ENCODE assay signal across 15 cellular contexts in genomic region chr1:10779841-10780240, GRCh38. TPM values are rescaled to one million over a fixed set of nuclear protein-coding genes. Genes with fewer than 3 reads are reported as not detected.
DNase-seq lines count a peak whose midpoint lies in the region; ATAC-seq and TF ChIP-seq lines count a peak whose summit lies in the region.
"Had no signal": no experiment of that assay in that cellular context is flagged by ENCODE, and none has a peak within 500 bp of the region (broad histone marks: within the 10 kb centered on the region; RNA-seq: fewer than 3 reads in every experiment).

No MANE protein-coding gene starts in this region.

- no peak overlapping the region for H3K9ac ChIP-seq in neuronal stem cell (ENCODE audit: low read depth, low read length, poor library complexity)
- H3K9ac ChIP-seq: BLaER1 treated with 17β-estradiol and CSF1 and Interleukin-3, amounts not matched to agents 10 nM and 100 nM had no signal

- H2AK5ac ChIP-seq in neuronal stem cell (ENCODE audit: low read depth, low read length), result no peak overlapping the region

- no peak overlapping the region for H2BK120ac ChIP-seq in neuronal stem cell (ENCODE audit: low read depth, low read length)

- no peak overlapping the region for H3K4me3 Mint-ChIP-seq in chondrocyte (ENCODE audit: unreplicated experiment)
- H3K4me3 Mint-ChIP-seq: mesothelial cell of epicardium had no signal

- H3K4me1 ChIP-seq in neuronal stem cell (ENCODE audit: control insufficient read depth in 2 of 2, insufficient read depth in 1 of 2, low read depth in 1 of 2, low read length in 2 of 2), result peaks cover 9 to 15% of the 10 kb centered on the region in 2 donors
- H3K4me1 ChIP-seq: BLaER1 treated with 17β-estradiol and CSF1 and Interleukin-3, amounts not matched to agents 10 nM and 100 nM had no signal

- H4K8ac ChIP-seq in neuronal stem cell (ENCODE audit: low read depth, low read length), result no peak overlapping the region

- no peak overlapping the region for H2BK5ac ChIP-seq in neuronal stem cell (ENCODE audit: low read length)

- no peak overlapping the region for H4K91ac ChIP-seq in neuronal stem cell (ENCODE audit: low read depth, low read length, poor library complexity)

- H3K4me1 Mint-ChIP-seq in chondrocyte (ENCODE audit: low read depth), result no peaks in the 10 kb centered on the region

- peaks cover 0 to 41% (median 0%) of the 10 kb centered on the region in 3 experiments for H3K27me3 ChIP-seq in neuronal stem cell (ENCODE audit: control insufficient read depth in 3 of 3, insufficient read depth in 3 of 3, low read depth in 1 of 3, low read length in 3 of 3)

- no CpG with 5 or more reads among the region's 10 CpGs for WGBS in neuronal stem cell (ENCODE audit: extremely low coverage in 2 of 2, insufficient read length in 2 of 2, insufficient replicate concordance in 1 of 2), 2 donors

- no peak for TF ChIP-seq CTCF in chondrocyte (IDR thresholded peaks at IDR 0.05)

- no peaks in the 10 kb centered on the region for H3K9me3 ChIP-seq in neuronal stem cell (replicated peaks in 1 of 2; ENCODE audit: control insufficient read depth in 2 of 2, insufficient read depth in 1 of 2, low read depth in 1 of 2, low read length in 2 of 2)
- H3K9me3 ChIP-seq: BLaER1 treated with 17β-estradiol and CSF1 and Interleukin-3, amounts not matched to agents 10 nM and 100 nM; neutrophil had no signal

- no peak overlapping the region for H3K4me3 ChIP-seq in neuronal stem cell (ENCODE audit: low read length in 2 of 2)
- H3K4me3 ChIP-seq: BLaER1 treated with 17β-estradiol and CSF1 and Interleukin-3, amounts not matched to agents 10 nM and 100 nM had no signal

- no peaks in the 10 kb centered on the region for H3K36me3 ChIP-seq in neuronal stem cell (replicated peaks in 1 of 2; ENCODE audit: control insufficient read depth in 2 of 2, insufficient read depth in 2 of 2, low read length in 2 of 2)
- H3K36me3 ChIP-seq: BLaER1 treated with 17β-estradiol and CSF1 and Interleukin-3, amounts not matched to agents 10 nM and 100 nM; neutrophil had no signal

- no peak overlapping the region for H2BK15ac ChIP-seq in neuronal stem cell (ENCODE audit: low read length)

- H3K9me3 Mint-ChIP-seq in chondrocyte (ENCODE audit: low read depth), result no peaks in the 10 kb centered on the region
- H3K9me3 Mint-ChIP-seq: mesothelial cell of epicardium had no signal

- no peak overlapping the region for H3K14ac ChIP-seq in neuronal stem cell (ENCODE audit: low read length)

- no peak overlapping the region for H3K4me2 ChIP-seq in neuronal stem cell (ENCODE audit: insufficient read depth, low read length, poor library complexity, severe bottlenecking)
- H3K4me2 ChIP-seq: BLaER1 treated with 17β-estradiol and CSF1 and Interleukin-3, amounts not matched to agents 10 nM and 100 nM had no signal

- no peak overlapping the region for H3K27ac ChIP-seq in neuronal stem cell (replicated peaks; ENCODE audit: low read length)
- H3K27ac ChIP-seq: BLaER1 treated with 17β-estradiol and CSF1 and Interleukin-3, amounts not matched to agents 10 nM and 100 nM; neutrophil had no signal

- H3K23ac ChIP-seq in neuronal stem cell (ENCODE audit: low read depth, low read length, poor library complexity), result no peak overlapping the region

- DNase-seq in NCI-H1105 treated with DMSO at 0.1 percent for 48 hours (lab: John Stamatoyannopoulos, UW) (peak; percentile 51), NCI-H1105 (lab: John Stamatoyannopoulos, UW) (no peak), HT-29 (ENCODE audit: low spot score) (peak; percentile 68), chondrocyte (ENCODE audit: low spot score) (peak; percentile 50), neuronal stem cell (ENCODE audit: low spot score) (no peak), cerebellar nuclear complex (lab: John Stamatoyannopoulos, UW) (no peak), NCI-H2081 treated with DMSO at 0.1 percent for 48 hours (lab: John Stamatoyannopoulos, UW) (no peak)
- DNase-seq: activated CD4-positive, alpha-beta T cell treated with anti-CD3 and anti-CD28 coated beads for 1 hour; retina; stimulated activated naive CD4-positive, alpha-beta T cell; trophoblast cell had no signal

- no peak overlapping the region for H3K4ac ChIP-seq in neuronal stem cell (ENCODE audit: low read length)

- no peak overlapping the region for H2BK12ac ChIP-seq in neuronal stem cell (ENCODE audit: low read length)

- H3K36me3 Mint-ChIP-seq in chondrocyte (ENCODE audit: low read depth), result no peaks in the 10 kb centered on the region
- H3K36me3 Mint-ChIP-seq: mesothelial cell of epicardium had no signal

- H3K27me3 Mint-ChIP-seq in chondrocyte (ENCODE audit: low read depth), result peaks cover 28% of the 10 kb centered on the region

- H3K79me1 ChIP-seq in neuronal stem cell (ENCODE audit: low read depth, low read length), result no peaks in the 10 kb centered on the region

- H2AFZ ChIP-seq in neuronal stem cell (ENCODE audit: low read length), result no peak overlapping the region

- no peak overlapping the region for H3K27ac Mint-ChIP-seq in chondrocyte (ENCODE audit: unreplicated experiment)
- H3K27ac Mint-ChIP-seq: mesothelial cell of epicardium had no signal

- H3K18ac ChIP-seq in neuronal stem cell (ENCODE audit: low read length), result peak overlapping the region; percentile 73

- no peak for ATAC-seq in HG03108 (IDR thresholded peaks at IDR 0.05; ENCODE audit: unreplicated experiment)

RNA-seq across cellular contexts. Expression of gene CASZ1, which starts 16.6 kb away (rescaled TPM):
- 28.6 and 39.0 TPM in 2 replicates for total RNA-seq in HT-29 (2014; rRNA removed; shearing (Covaris generic))
- 1.9 to 4.1 TPM (median 3.4 TPM) in 3 replicates for total RNA-seq in chondrocyte
- 12.5 TPM for polyA plus RNA-seq in neuronal stem cell (2013, experiment 1 of 2)
- 13.3 TPM for polyA plus RNA-seq in neuronal stem cell (2013, experiment 2 of 2)

Comparison
In these comparisons a context has a peak if more than half of its experiments do, and no peak if none do; other contexts are left out.
1. DNase-seq: peak in NCI-H1105 treated with DMSO at 0.1 percent for 48 hours (single experiment), HT-29 (single experiment) and chondrocyte (single experiment); none in NCI-H1105 (single experiment), neuronal stem cell (single experiment), cerebellar nuclear complex (0 of 2) and NCI-H2081 treated with DMSO at 0.1 percent for 48 hours (single experiment).